ENCODE assay signal across 1 cellular context in genomic region chr4:39526810-39527295, GRCh38.
A peak's percentile ranks its signal among the peaks of the same experiment; 100 is the strongest.
TF ChIP-seq lines count a peak whose summit lies in the region.

No MANE protein-coding gene starts in this region.

TF ChIP-seq in HepG2, 621 proteins besides CTCF, POLR2A, EP300 and RAD21 (continued from another document):
- TF ChIP-seq SNAPC4 (CRISPR knock-in tag; IDR thresholded peaks at IDR 0.05) (no peak), ZNF503 (CRISPR knock-in tag; IDR thresholded peaks at IDR 0.05) (no peak), SSRP1 (CRISPR knock-in tag; IDR thresholded peaks at IDR 0.05) (no peak; the same call in 1 of the 2 replicates), DRAP1 (CRISPR knock-in tag; IDR thresholded peaks at IDR 0.05) (no peak), MYPOP (CRISPR knock-in tag; IDR thresholded peaks at IDR 0.05) (no peak), ZNF263 (CRISPR knock-in tag; IDR thresholded peaks at IDR 0.05) (no peak), ZNF883 (CRISPR knock-in tag; IDR thresholded peaks at IDR 0.05; ENCODE audit: not compliant biosample characterization) (no peak), ZNF333 (CRISPR knock-in tag; IDR thresholded peaks at IDR 0.05; ENCODE audit: borderline replicate concordance) (0 out of 2 replicates have a peak, but pooled peaks have one; percentile 17), ZNF513 (CRISPR knock-in tag; conservative IDR thresholded peaks at IDR 0.05) (no peak), SRSF4 (IDR thresholded peaks at IDR 0.05; ENCODE audit: low read depth, low read length, poor library complexity, severe bottlenecking) (peak; percentile 66), NFE2 (CRISPR knock-in tag; IDR thresholded peaks at IDR 0.05) (no peak), SKI (IDR thresholded peaks at IDR 0.05; ENCODE audit: partially characterized antibody) (no peak), CBX5 (CRISPR knock-in tag; IDR thresholded peaks at IDR 0.05; ENCODE audit: borderline replicate concordance) (no peak), ZNF891 (CRISPR knock-in tag; IDR thresholded peaks at IDR 0.05) (no peak), PCBP2 (optimal IDR thresholded peaks at IDR 0.05; ENCODE audit: low read depth, low read length, poor library complexity, severe bottlenecking) (no peak), ZNF281 (CRISPR knock-in tag; IDR thresholded peaks at IDR 0.05; ENCODE audit: borderline replicate concordance) (no peak), ZNF430 (CRISPR knock-in tag; IDR thresholded peaks at IDR 0.05) (no peak), ATAD3A (CRISPR knock-in tag; IDR thresholded peaks at IDR 0.05) (no peak), CC2D1A (CRISPR knock-in tag; IDR thresholded peaks at IDR 0.05) (no peak), FOXO1 (CRISPR knock-in tag; IDR thresholded peaks at IDR 0.05) (no peak), EEA1 (CRISPR knock-in tag; IDR thresholded peaks at IDR 0.05; ENCODE audit: borderline replicate concordance) (peak; percentile 31; the same call in 1 of the 2 replicates), TCF7L2 (IDR thresholded peaks at IDR 0.05; ENCODE audit: low read depth, low read length) (no peak), CAMTA2 (CRISPR knock-in tag; IDR thresholded peaks at IDR 0.05; ENCODE audit: borderline replicate concordance) (no peak), ZNF672 (CRISPR knock-in tag; IDR thresholded peaks at IDR 0.05) (no peak)
